In the genomic region with DNA sequence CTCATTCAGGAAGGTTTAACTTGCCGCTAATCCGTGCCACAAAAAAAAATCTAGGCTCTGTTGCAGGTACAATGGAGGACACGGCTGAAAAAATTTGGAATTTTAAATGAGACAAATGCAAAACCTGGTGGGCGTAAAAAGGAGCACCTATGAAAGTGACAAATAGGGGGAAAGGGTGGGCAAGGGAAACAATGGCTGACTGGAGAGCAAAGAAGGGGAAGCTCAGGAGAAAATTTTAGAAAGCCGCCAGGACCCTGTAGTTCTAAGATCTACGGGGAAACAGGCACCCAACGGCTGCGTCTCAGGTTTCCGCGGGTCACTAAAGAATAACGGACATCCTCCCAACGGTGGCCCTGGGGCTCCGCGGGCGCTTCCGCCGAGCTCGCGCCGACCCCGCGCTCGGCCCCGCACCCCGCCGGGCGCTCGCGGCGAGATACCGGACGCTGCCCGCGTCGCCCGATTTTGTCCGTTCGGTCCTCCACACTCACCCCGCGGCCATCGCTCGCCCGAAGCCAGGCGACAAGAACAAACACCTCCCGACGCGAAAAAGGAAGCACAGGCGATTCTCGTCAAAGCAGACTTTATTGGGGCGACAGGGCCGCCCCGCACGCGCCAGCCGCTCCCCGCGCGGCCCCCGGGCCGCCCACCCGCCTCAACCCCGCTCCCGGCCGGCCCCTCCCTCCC, we compare ENCODE assay signal across 8 cellular contexts. TPM values are rescaled to one million over a fixed set of nuclear protein-coding genes. Genes with fewer than 3 reads are reported as not detected.
DNase-seq lines count a peak whose midpoint lies in the region; ATAC-seq, FAIRE-seq and TF ChIP-seq lines count a peak whose summit lies in the region.

No MANE protein-coding gene starts in this region.

- peak overlapping the region; percentile 74 for H3K4me2 ChIP-seq in DND-41 (ENCODE audit: insufficient read depth, low read length)

- H3K79me2 ChIP-seq in DND-41 (ENCODE audit: insufficient read depth, low read length), result peaks cover 91% of the 10 kb centered on the region

- POLR2A ChIA-PET in activated B cell treated with CpG ODN at 0.5 μM for 24 hours (lab: Charles Lee), result interaction anchor here (0.5 to 2.6 kb wide), 6 partner anchors 13 to 140 kb away, joined by 3 to 18 read pairs (median 5); no protein-coding TSS in a partner anchor

- H3K36me3 Mint-ChIP-seq in activated B cell treated with CpG ODN at 0.5 μM for 24 hours (ENCODE audit: low read depth), result peaks cover 33% of the 10 kb centered on the region
- peaks cover 17% of the 10 kb centered on the region for H3K36me3 Mint-ChIP-seq in stimulated activated memory B cell treated with anti-CD40 and anti-IgM and Interleukin-4, amounts not matched to agents 10 μg/mL and 1 μg/mL and 100 μg/mL, for 72 hours

- peak overlapping the region; percentile 75 for H2AFZ ChIP-seq in DND-41 (ENCODE audit: low read depth, low read length)

- peak; percentile 73 for DNase-seq in DND-41
- DNase-seq in H54 (ENCODE audit: insufficient read length, low spot score), result peak; percentile 41
- DNase-seq in NCI-H1930 (lab: John Stamatoyannopoulos, UW), result peak; percentile 9 to 27
- DNase-seq in activated B cell treated with CpG ODN at 0.5 μM for 24 hours, result peak; percentile 47
- peak; percentile 69 for DNase-seq in lower lobe of right lung

- TF ChIP-seq CTCF in DND-41 (IDR thresholded peaks at IDR 0.05; ENCODE audit: borderline replicate concordance, extremely low read depth, low read length, poor library complexity, severe bottlenecking) (no peak), activated B cell treated with CpG ODN at 0.5 μM for 24 hours (IDR thresholded peaks at IDR 0.05) (no peak), lower lobe of right lung (IDR thresholded peaks at IDR 0.05) (no peak)

- peak overlapping the region; percentile 84 for H3K27ac Mint-ChIP-seq in activated B cell treated with CpG ODN at 0.5 μM for 24 hours
- H3K27ac Mint-ChIP-seq in stimulated activated memory B cell treated with anti-CD40 and anti-IgM and Interleukin-4, amounts not matched to agents 10 μg/mL and 1 μg/mL and 100 μg/mL, for 72 hours, result peak overlapping the region; percentile 88

- H3K27me3 Mint-ChIP-seq in activated B cell treated with CpG ODN at 0.5 μM for 24 hours, result no peaks in the 10 kb centered on the region
- no peaks in the 10 kb centered on the region for H3K27me3 Mint-ChIP-seq in stimulated activated memory B cell treated with anti-CD40 and anti-IgM and Interleukin-4, amounts not matched to agents 10 μg/mL and 1 μg/mL and 100 μg/mL, for 72 hours

- intact Hi-C loops in activated B cell treated with CpG ODN at 0.5 μM for 24 hours (cut with micrococcal nuclease) (loop anchor here (1.0 to 10.0 kb wide), 7 partner anchors 17 to 633 kb away; a partner anchor contains a TSS), lower lobe of right lung (cut with DNase I) (no loop called here)

- H3K27me3 ChIP-seq in DND-41 (ENCODE audit: insufficient read depth, low read length, poor library complexity), result no peaks in the 10 kb centered on the region
- no peaks in the 10 kb centered on the region for H3K27me3 ChIP-seq in lower lobe of right lung (ENCODE audit: low read depth)

- CTCF ChIA-PET in activated B cell treated with CpG ODN at 0.5 μM for 24 hours (lab: Charles Lee), result interaction anchor here (2.1 kb wide), 1 partner anchor 16 kb away, joined by 6 read pairs; no protein-coding TSS in a partner anchor

- peak overlapping the region; percentile 87 for H3K4me3 Mint-ChIP-seq in activated B cell treated with CpG ODN at 0.5 μM for 24 hours
- peak overlapping the region; percentile 92 for H3K4me3 Mint-ChIP-seq in stimulated activated memory B cell treated with anti-CD40 and anti-IgM and Interleukin-4, amounts not matched to agents 10 μg/mL and 1 μg/mL and 100 μg/mL, for 72 hours

- H3K4me1 ChIP-seq in DND-41 (ENCODE audit: insufficient read depth, low read length) (peaks cover 49% of the 10 kb centered on the region), lower lobe of right lung (peaks cover 49% of the 10 kb centered on the region)

- H3K27ac ChIP-seq in DND-41 (ENCODE audit: low read length) (peak overlapping the region; percentile 99), cingulate gyrus (ENCODE audit: low read depth, low read length) (peak overlapping the region; percentile 90), lower lobe of right lung (peak overlapping the region; percentile 99)

- H3K4me1 Mint-ChIP-seq in activated B cell treated with CpG ODN at 0.5 μM for 24 hours, result peaks cover 56% of the 10 kb centered on the region
- peaks cover 62% of the 10 kb centered on the region for H3K4me1 Mint-ChIP-seq in stimulated activated memory B cell treated with anti-CD40 and anti-IgM and Interleukin-4, amounts not matched to agents 10 μg/mL and 1 μg/mL and 100 μg/mL, for 72 hours

- H3K36me3 ChIP-seq in DND-41 (ENCODE audit: insufficient read depth, low read length), result peaks cover 52% of the 10 kb centered on the region
- H3K36me3 ChIP-seq in lower lobe of right lung, result no peaks in the 10 kb centered on the region

- TF ChIP-seq POLR2A in H54 (IDR thresholded peaks at IDR 0.05; ENCODE audit: low read depth, low read length), result no peak

- FAIRE-seq in H54 (lab: Jason Lieb, UNC), result no peak

- ATAC-seq in DND-41 (ENCODE audit: insufficient read depth, low read depth), result peak; percentile 21
- ATAC-seq in activated B cell treated with CpG ODN at 0.5 μM for 24 hours (ENCODE audit: low read depth), result peak; percentile 7
- ATAC-seq in lower lobe of right lung, result peak; percentile 24
- peak; percentile 17 for ATAC-seq in stimulated activated memory B cell treated with anti-CD40 and anti-IgM and Interleukin-4, amounts not matched to agents 10 μg/mL and 1 μg/mL and 100 μg/mL, for 72 hours
- no peak for ATAC-seq in HG03469 (IDR thresholded peaks at IDR 0.05; ENCODE audit: unreplicated experiment)

- peaks cover 58% of the 10 kb centered on the region for H4K20me1 ChIP-seq in DND-41 (ENCODE audit: insufficient read depth, low read length)

- H3K9me3 Mint-ChIP-seq in activated B cell treated with CpG ODN at 0.5 μM for 24 hours, result no peaks in the 10 kb centered on the region
- no peaks in the 10 kb centered on the region for H3K9me3 Mint-ChIP-seq in stimulated activated memory B cell treated with anti-CD40 and anti-IgM and Interleukin-4, amounts not matched to agents 10 μg/mL and 1 μg/mL and 100 μg/mL, for 72 hours

- H3K9ac ChIP-seq in DND-41 (ENCODE audit: low read depth, low read length), result peak overlapping the region; percentile 99

- H3K9me3 ChIP-seq in DND-41 (ENCODE audit: insufficient read depth, low read length, severe bottlenecking) (no peaks in the 10 kb centered on the region), lower lobe of right lung (no peaks in the 10 kb centered on the region)

- H3K4me3 ChIP-seq in DND-41 (ENCODE audit: low read depth in 1 of 2, low read length in 2 of 2) (peak overlapping the region; percentile 62 to 76; a peak in 3 of 4 replicates), lower lobe of right lung (peak overlapping the region; percentile 100)

RNA-seq across cellular contexts. Expression of a gene that starts 1.1 kb away (rescaled TPM):
- 72.6 and 79.2 TPM in 2 replicates for total RNA-seq in activated B cell treated with CpG ODN at 0.5 μM for 24 hours
- total RNA-seq in lower lobe of right lung, result 74.8 TPM

Comparison
In these comparisons a context has a peak if more than half of its experiments do, and no peak if none do; other contexts are left out.
1. DNase-seq: peak in every context shown above with its lines; median percentile 73 in DND-41; 69 in lower lobe of right lung; 47 in activated B cell treated with CpG ODN at 0.5 μM for 24 hours; 41 in H54; 18 in NCI-H1930.